1 cellular context compared by ENCODE assay signal in the genomic region with DNA sequence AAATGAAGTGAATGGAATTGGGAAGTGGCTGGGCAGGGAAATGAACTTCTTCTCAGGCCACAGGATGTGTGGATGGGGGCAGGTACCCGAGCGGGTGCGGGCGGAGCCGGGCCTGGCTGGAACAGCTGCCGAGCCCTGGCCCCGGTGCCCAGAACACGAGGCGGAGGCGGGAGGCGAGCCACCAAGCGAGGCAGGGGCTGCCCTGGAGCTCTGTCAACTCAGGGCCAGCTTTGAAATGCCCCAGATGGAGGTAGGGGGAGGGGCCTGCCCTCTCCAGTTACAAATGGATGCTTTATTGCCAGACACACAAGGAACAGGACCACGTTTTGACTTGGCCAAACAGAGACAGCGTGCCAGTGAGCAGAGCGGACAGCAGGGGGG.
TF ChIP-seq lines count a peak whose summit lies in the region.

No MANE protein-coding gene starts in this region.

TF ChIP-seq in IMR-90, 13 proteins besides CTCF, POLR2A, EP300 and RAD21 (continued from another document):
- TF ChIP-seq, protein P1, sequence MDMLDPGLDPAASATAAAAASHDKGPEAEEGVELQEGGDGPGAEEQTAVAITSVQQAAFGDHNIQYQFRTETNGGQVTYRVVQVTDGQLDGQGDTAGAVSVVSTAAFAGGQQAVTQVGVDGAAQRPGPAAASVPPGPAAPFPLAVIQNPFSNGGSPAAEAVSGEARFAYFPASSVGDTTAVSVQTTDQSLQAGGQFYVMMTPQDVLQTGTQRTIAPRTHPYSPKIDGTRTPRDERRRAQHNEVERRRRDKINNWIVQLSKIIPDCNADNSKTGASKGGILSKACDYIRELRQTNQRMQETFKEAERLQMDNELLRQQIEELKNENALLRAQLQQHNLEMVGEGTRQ (IDR thresholded peaks at IDR 0.05; ENCODE audit: low read depth, low read length) = no peak
- TF ChIP-seq MAZ (IDR thresholded peaks at IDR 0.05; ENCODE audit: borderline replicate concordance, low read depth, low read length) = no peak
